24 cellular contexts compared by ENCODE assay signal in genomic region chr9:121339437-121339836, GRCh38.
"Had no signal": no experiment of that assay in that cellular context is flagged by ENCODE, and none has a peak within 500 bp of the region (broad histone marks: within the 10 kb centered on the region; RNA-seq: fewer than 3 reads in every experiment).

No MANE protein-coding gene starts in this region.

- H3K27me3 ChIP-seq: hepatocyte, pancreas, right lobe of liver, thyroid gland, upper lobe of right lung had no signal

- H3K27me3 Mint-ChIP-seq: activated B cell treated with CpG ODN at 0.5 μM for 24 hours; activated CD4-positive, alpha-beta memory T cell treated with anti-CD3 and anti-CD28 coated beads for 36 hours; activated naive CD8-positive, alpha-beta T cell treated with anti-CD3 and anti-CD28 coated beads, Interleukin-2, amount 10 ng/mL, durations not matched to agents 7 days and 5 days had no signal

- ATAC-seq: activated T-cell treated with anti-CD3 and anti-CD28 coated beads, Interleukin-2, amount 50 U/mL, for 72 hours; pancreas; upper lobe of right lung had no signal

- DNase-seq: activated B cell treated with CpG ODN at 0.5 μM for 24 hours; activated CD4-positive, alpha-beta memory T cell treated with anti-CD3 and anti-CD28 coated beads for 36 hours; activated CD4-positive, alpha-beta T cell treated with anti-CD3 and anti-CD28 coated beads for 4 hours; activated effector memory CD4-positive, alpha-beta T cell treated with Interleukin-2 at 50 U/mL for 16 hours; activated naive CD4-positive, alpha-beta T cell treated with anti-CD3 and anti-CD28 coated beads for 36 hours; activated naive CD8-positive, alpha-beta T cell treated with anti-CD3 and anti-CD28 coated beads, Interleukin-2, amount 10 ng/mL, durations not matched to agents 7 days and 5 days; activated T-cell treated with anti-CD3 and anti-CD28 coated beads, Interleukin-2, amount 50 U/mL, for 72 hours; amniotic stem cell; cortex of kidney; kidney glomerular epithelial cell; midbrain; pancreas; right lobe of liver; small intestine; stimulated activated CD4-positive, alpha-beta T cell treated with anti-CD3 and anti-CD28 coated beads, Interleukin-4, amount 100 ng/mL, for 1 hour; stimulated activated naive CD4-positive, alpha-beta T cell treated with Interleukin-2 at 50 U/mL for 16 hours; substantia nigra; T1000; thyroid gland; upper lobe of right lung had no signal

- H3K27ac Mint-ChIP-seq: activated B cell treated with CpG ODN at 0.5 μM for 24 hours; activated CD4-positive, alpha-beta memory T cell treated with anti-CD3 and anti-CD28 coated beads for 36 hours; activated naive CD4-positive, alpha-beta T cell treated with anti-CD3 and anti-CD28 coated beads for 36 hours; activated naive CD8-positive, alpha-beta T cell treated with anti-CD3 and anti-CD28 coated beads, Interleukin-2, amount 10 ng/mL, durations not matched to agents 7 days and 5 days; activated T-cell treated with anti-CD3 and anti-CD28 coated beads, Interleukin-2, amount 50 U/mL, for 72 hours; nephron had no signal

- H3K9me3 ChIP-seq: pancreas, right lobe of liver, thyroid gland, upper lobe of right lung had no signal

- H3K4me3 Mint-ChIP-seq: activated B cell treated with CpG ODN at 0.5 μM for 24 hours; activated CD4-positive, alpha-beta memory T cell treated with anti-CD3 and anti-CD28 coated beads for 36 hours; activated naive CD4-positive, alpha-beta T cell treated with anti-CD3 and anti-CD28 coated beads for 36 hours; activated naive CD8-positive, alpha-beta T cell treated with anti-CD3 and anti-CD28 coated beads, Interleukin-2, amount 10 ng/mL, durations not matched to agents 7 days and 5 days; activated T-cell treated with anti-CD3 and anti-CD28 coated beads, Interleukin-2, amount 50 U/mL, for 72 hours; nephron had no signal

- H3K27ac ChIP-seq: epithelial cell of prostate, hepatocyte, pancreas, right lobe of liver, thyroid gland, upper lobe of right lung had no signal

- FAIRE-seq: bronchial epithelial cell, pancreas, small intestine had no signal

- H3K9me3 Mint-ChIP-seq: activated B cell treated with CpG ODN at 0.5 μM for 24 hours; activated CD4-positive, alpha-beta memory T cell treated with anti-CD3 and anti-CD28 coated beads for 36 hours; activated naive CD4-positive, alpha-beta T cell treated with anti-CD3 and anti-CD28 coated beads for 36 hours; activated naive CD8-positive, alpha-beta T cell treated with anti-CD3 and anti-CD28 coated beads, Interleukin-2, amount 10 ng/mL, durations not matched to agents 7 days and 5 days; activated T-cell treated with anti-CD3 and anti-CD28 coated beads, Interleukin-2, amount 50 U/mL, for 72 hours; nephron had no signal

- H3K4me3 ChIP-seq: hepatocyte, pancreas, right lobe of liver, thyroid gland, upper lobe of right lung had no signal

- H3K36me3 ChIP-seq: pancreas had no signal

- H3K4me1 ChIP-seq: thyroid gland had no signal
